In genomic region chr2:30421026-30421425, GRCh38 we compare ENCODE assay signal across 11 cellular contexts. TPM values are rescaled to one million over a fixed set of nuclear protein-coding genes. Genes with fewer than 3 reads are reported as not detected.
DNase-seq lines count a peak whose midpoint lies in the region; ATAC-seq and TF ChIP-seq lines count a peak whose summit lies in the region.
"Had no signal": no experiment of that assay in that cellular context is flagged by ENCODE, and none has a peak within 500 bp of the region (broad histone marks: within the 10 kb centered on the region; RNA-seq: fewer than 3 reads in every experiment).

No MANE protein-coding gene starts in this region.

- H3K27me3 ChIP-seq in hepatocyte (no peaks in the 10 kb centered on the region), transverse colon (no peaks in the 10 kb centered on the region)

- peaks cover under 1% of the 10 kb centered on the region for H3K9me3 Mint-ChIP-seq in activated naive CD4-positive, alpha-beta T cell treated with anti-CD3 and anti-CD28 coated beads, Interleukin-2, amount 50 U/mL, for 24 hours
- H3K9me3 Mint-ChIP-seq in activated CD4-positive, alpha-beta memory T cell treated with anti-CD3 and anti-CD28 coated beads for 36 hours, result no peaks in the 10 kb centered on the region
- H3K9me3 Mint-ChIP-seq: nephron progenitor cell had no signal

- in situ Hi-C loops in transverse colon (cut with MboI; ENCODE audit: low pct_ligation_motif_present in 1 of 4, low pct_unique_long_range_greater_than_20kb in 1 of 4, low sequenced_read_pairs in 3 of 4), result loop anchor here in 1 of 4 donors (25.0 kb wide), 1 partner anchor 184 kb away; the partner anchor contains the start of gene LBH

- no peaks in the 10 kb centered on the region for H3K79me2 ChIP-seq in hepatocyte

- no peak for DNase-seq in activated naive CD4-positive, alpha-beta T cell treated with Interleukin-2 at 50 U/mL for 16 hours
- peak; percentile 34 for DNase-seq in activated CD4-positive, alpha-beta memory T cell treated with anti-CD3 and anti-CD28 coated beads for 36 hours
- DNase-seq in hepatocyte (ENCODE audit: low spot score), result no peak
- no peak for DNase-seq in transverse colon
- DNase-seq in superior temporal gyrus (ENCODE audit: extremely low spot score), result no peak
- no peak for DNase-seq in cerebellum (ENCODE audit: low spot score)
- DNase-seq: AML-193, NCI-H2171 had no signal

- TF ChIP-seq POLR2A in transverse colon (IDR thresholded peaks at IDR 0.05), result no peak

- intact Hi-C loops in activated CD4-positive, alpha-beta memory T cell treated with anti-CD3 and anti-CD28 coated beads for 36 hours (cut with micrococcal nuclease), result loop anchor here (5.0 to 10.0 kb wide), 3 partner anchors 49 to 1306 kb away; partner anchors contain the start of gene CLIP4
- intact Hi-C loops in transverse colon (cut with DNase I; ENCODE audit: low total_unique reads), result no loop called here

- peak overlapping the region; percentile 56 for H3K4me2 ChIP-seq in hepatocyte

- H3K9me3 ChIP-seq in hepatocyte (ENCODE audit: low read depth) (no peaks in the 10 kb centered on the region), transverse colon (no peaks in the 10 kb centered on the region)

- ATAC-seq in HG03565 (IDR thresholded peaks at IDR 0.05; ENCODE audit: unreplicated experiment), result no peak

- no peak for TF ChIP-seq EP300 in transverse colon (IDR thresholded peaks at IDR 0.05; ENCODE audit: low read depth)

- H3K4me1 ChIP-seq in hepatocyte (ENCODE audit: insufficient read depth) (peaks cover 24% of the 10 kb centered on the region), transverse colon (peaks cover 4 to 20% (median 12%) of the 10 kb centered on the region in 4 donors)

- H3K4me3 ChIP-seq in hepatocyte, result no peak overlapping the region
- no peak overlapping the region for H3K4me3 ChIP-seq in transverse colon

- no peak for TF ChIP-seq CTCF in hepatocyte (IDR thresholded peaks at IDR 0.05; ENCODE audit: poor library complexity)
- no peak for TF ChIP-seq CTCF in transverse colon (IDR thresholded peaks at IDR 0.05)

- 63% methylated on average over 3 of the region's 3 CpGs for WGBS in hepatocyte (ENCODE audit: low lambda C conversion rate, missing lambda C conversion rate)
- WGBS in transverse colon (ENCODE audit: low coverage in 1 of 2), 2 donors, result 78 to 80% methylated on average over 1 to 3 of the region's 3 CpGs

- H3K9me2 ChIP-seq in hepatocyte (replicated peaks; ENCODE audit: insufficient read depth), result no peaks in the 10 kb centered on the region

- H3K36me3 Mint-ChIP-seq in activated naive CD4-positive, alpha-beta T cell treated with anti-CD3 and anti-CD28 coated beads, Interleukin-2, amount 50 U/mL, for 24 hours, result peaks cover 2% of the 10 kb centered on the region
- no peaks in the 10 kb centered on the region for H3K36me3 Mint-ChIP-seq in activated CD4-positive, alpha-beta memory T cell treated with anti-CD3 and anti-CD28 coated beads for 36 hours

- H3K4me1 Mint-ChIP-seq in activated naive CD4-positive, alpha-beta T cell treated with anti-CD3 and anti-CD28 coated beads, Interleukin-2, amount 50 U/mL, for 24 hours, result peaks cover 46% of the 10 kb centered on the region
- H3K4me1 Mint-ChIP-seq in activated CD4-positive, alpha-beta memory T cell treated with anti-CD3 and anti-CD28 coated beads for 36 hours (ENCODE audit: low read depth), result peaks cover 36% of the 10 kb centered on the region

- POLR2A ChIA-PET in activated CD4-positive, alpha-beta memory T cell treated with anti-CD3 and anti-CD28 coated beads for 36 hours (lab: Charles Lee), result interaction anchor here (1.1 to 3.2 kb wide), 4 partner anchors 11 to 189 kb away, joined by 3 to 29 read pairs (median 18); partner anchors contain the start of genes LBH and LCLAT1

- peak overlapping the region; percentile 98 for H3K27ac Mint-ChIP-seq in activated naive CD4-positive, alpha-beta T cell treated with anti-CD3 and anti-CD28 coated beads, Interleukin-2, amount 50 U/mL, for 24 hours
- peak overlapping the region; percentile 91 for H3K27ac Mint-ChIP-seq in activated CD4-positive, alpha-beta memory T cell treated with anti-CD3 and anti-CD28 coated beads for 36 hours

- no peaks in the 10 kb centered on the region for H3K36me3 ChIP-seq in hepatocyte (replicated peaks; ENCODE audit: insufficient read depth, low read depth)
- no peaks in the 10 kb centered on the region for H3K36me3 ChIP-seq in transverse colon

- H3K27ac ChIP-seq in hepatocyte, result peak overlapping the region; percentile 88
- H3K27ac ChIP-seq in transverse colon, result peak overlapping the region in 3 of 4 donors; percentile 51 to 68 (median 67)

- H3K27me3 Mint-ChIP-seq in activated naive CD4-positive, alpha-beta T cell treated with anti-CD3 and anti-CD28 coated beads, Interleukin-2, amount 50 U/mL, for 24 hours, result no peaks in the 10 kb centered on the region
- no peaks in the 10 kb centered on the region for H3K27me3 Mint-ChIP-seq in activated CD4-positive, alpha-beta memory T cell treated with anti-CD3 and anti-CD28 coated beads for 36 hours

- H4K20me1 ChIP-seq in hepatocyte (ENCODE audit: insufficient read depth, poor library complexity, severe bottlenecking), result no peaks in the 10 kb centered on the region

- no peak overlapping the region for H2AFZ ChIP-seq in hepatocyte

- CTCF ChIA-PET in activated CD4-positive, alpha-beta memory T cell treated with anti-CD3 and anti-CD28 coated beads for 36 hours (lab: Charles Lee), result interaction anchor here (0.6 to 2.6 kb wide), 5 partner anchors 9 to 291 kb away, joined by 3 to 7 read pairs (median 4); no protein-coding TSS in a partner anchor

- H3K4me3 Mint-ChIP-seq in activated naive CD4-positive, alpha-beta T cell treated with anti-CD3 and anti-CD28 coated beads, Interleukin-2, amount 50 U/mL, for 24 hours, result peak overlapping the region; percentile 85
- peak overlapping the region; percentile 69 for H3K4me3 Mint-ChIP-seq in activated CD4-positive, alpha-beta memory T cell treated with anti-CD3 and anti-CD28 coated beads for 36 hours

RNA-seq across cellular contexts. Expression of gene LCLAT1, which starts 26.0 kb away (rescaled TPM):
- total RNA-seq in activated CD4-positive, alpha-beta memory T cell treated with anti-CD3 and anti-CD28 coated beads for 36 hours, result 10 to 100 TPM; 21.5 to 24.3 TPM
- total RNA-seq in hepatocyte, result 13.6 and 15.4 TPM in 2 replicates
- 9.8 and 10.1 TPM in 2 replicates for polyA plus RNA-seq in hepatocyte
- total RNA-seq in transverse colon, result 10 to 100 TPM; 10.9 to 26.5 (median 16.6) TPM
- 19.1 TPM for total RNA-seq in cerebellum
